ENCODE assay signal across 1 cellular context in the genomic region with DNA sequence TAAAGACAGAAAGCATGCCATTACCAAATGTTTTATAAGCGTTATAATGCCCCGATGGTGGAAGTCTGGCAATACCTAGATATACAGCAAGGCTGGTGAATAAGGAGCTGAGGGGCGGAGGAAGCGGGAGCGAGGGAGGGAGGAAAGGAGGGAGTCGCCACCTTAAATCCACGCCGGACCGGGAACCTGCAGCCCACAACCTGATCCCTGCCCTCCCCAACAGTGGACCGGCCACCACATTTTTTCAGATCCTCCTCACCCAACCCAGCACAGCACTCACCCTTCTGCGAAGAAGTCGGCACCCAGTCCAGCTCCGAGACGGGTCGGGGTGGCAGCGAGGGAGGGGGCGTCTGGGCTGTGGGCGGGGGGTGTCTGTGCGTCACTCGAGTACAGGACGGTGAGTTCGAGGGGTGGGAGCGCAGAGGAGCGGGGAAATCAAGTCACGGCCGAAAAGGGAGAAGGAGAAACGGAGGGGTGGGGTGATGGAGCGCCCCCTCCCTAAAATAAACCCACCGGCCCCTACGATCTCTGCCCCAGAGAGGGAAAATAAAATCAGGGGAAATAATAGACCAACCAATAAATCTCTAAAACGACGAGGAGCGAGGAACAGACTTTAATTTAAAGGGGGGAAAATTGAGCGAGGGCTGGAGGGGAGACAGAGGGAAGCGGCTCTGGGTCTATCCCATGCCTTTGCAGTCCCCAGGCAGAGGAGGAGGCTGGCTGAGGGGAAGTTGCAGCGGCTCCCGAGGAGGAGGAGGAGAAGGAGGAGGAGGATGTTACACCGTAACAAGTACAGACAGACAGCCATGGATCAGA.
TF ChIP-seq lines count a peak whose summit lies in the region.

No MANE protein-coding gene starts in this region.

TF ChIP-seq in K562, 482 proteins besides CTCF, POLR2A, EP300 and RAD21 (continued from another document and continues in another):
- TF ChIP-seq, protein P1, sequence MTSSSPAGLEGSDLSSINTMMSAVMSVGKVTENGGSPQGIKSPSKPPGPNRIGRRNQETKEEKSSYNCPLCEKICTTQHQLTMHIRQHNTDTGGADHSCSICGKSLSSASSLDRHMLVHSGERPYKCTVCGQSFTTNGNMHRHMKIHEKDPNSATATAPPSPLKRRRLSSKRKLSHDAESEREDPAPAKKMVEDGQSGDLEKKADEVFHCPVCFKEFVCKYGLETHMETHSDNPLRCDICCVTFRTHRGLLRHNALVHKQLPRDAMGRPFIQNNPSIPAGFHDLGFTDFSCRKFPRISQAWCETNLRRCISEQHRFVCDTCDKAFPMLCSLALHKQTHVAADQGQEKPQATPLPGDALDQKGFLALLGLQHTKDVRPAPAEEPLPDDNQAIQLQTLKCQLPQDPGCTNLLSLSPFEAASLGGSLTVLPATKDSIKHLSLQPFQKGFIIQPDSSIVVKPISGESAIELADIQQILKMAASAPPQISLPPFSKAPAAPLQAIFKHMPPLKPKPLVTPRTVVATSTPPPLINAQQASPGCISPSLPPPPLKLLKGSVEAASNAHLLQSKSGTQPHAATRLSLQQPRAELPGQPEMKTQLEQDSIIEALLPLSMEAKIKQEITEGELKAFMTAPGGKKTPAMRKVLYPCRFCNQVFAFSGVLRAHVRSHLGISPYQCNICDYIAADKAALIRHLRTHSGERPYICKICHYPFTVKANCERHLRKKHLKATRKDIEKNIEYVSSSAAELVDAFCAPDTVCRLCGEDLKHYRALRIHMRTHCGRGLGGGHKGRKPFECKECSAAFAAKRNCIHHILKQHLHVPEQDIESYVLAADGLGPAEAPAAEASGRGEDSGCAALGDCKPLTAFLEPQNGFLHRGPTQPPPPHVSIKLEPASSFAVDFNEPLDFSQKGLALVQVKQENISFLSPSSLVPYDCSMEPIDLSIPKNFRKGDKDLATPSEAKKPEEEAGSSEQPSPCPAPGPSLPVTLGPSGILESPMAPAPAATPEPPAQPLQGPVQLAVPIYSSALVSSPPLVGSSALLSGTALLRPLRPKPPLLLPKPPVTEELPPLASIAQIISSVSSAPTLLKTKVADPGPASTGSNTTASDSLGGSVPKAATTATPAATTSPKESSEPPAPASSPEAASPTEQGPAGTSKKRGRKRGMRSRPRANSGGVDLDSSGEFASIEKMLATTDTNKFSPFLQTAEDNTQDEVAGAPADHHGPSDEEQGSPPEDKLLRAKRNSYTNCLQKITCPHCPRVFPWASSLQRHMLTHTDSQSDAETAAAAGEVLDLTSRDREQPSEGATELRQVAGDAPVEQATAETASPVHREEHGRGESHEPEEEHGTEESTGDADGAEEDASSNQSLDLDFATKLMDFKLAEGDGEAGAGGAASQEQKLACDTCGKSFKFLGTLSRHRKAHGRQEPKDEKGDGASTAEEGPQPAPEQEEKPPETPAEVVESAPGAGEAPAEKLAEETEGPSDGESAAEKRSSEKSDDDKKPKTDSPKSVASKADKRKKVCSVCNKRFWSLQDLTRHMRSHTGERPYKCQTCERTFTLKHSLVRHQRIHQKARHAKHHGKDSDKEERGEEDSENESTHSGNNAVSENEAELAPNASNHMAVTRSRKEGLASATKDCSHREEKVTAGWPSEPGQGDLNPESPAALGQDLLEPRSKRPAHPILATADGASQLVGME (CRISPR knock-in tag; IDR thresholded peaks at IDR 0.05) = 0 out of 2 replicates have a peak, but pooled peaks have one; percentile 8
- peak; percentile 23; the same call in 1 of the 2 replicates for TF ChIP-seq TEAD4 (IDR thresholded peaks at IDR 0.05; ENCODE audit: low read length)
- TF ChIP-seq TEAD4 (CRISPR knock-in tag; IDR thresholded peaks at IDR 0.05; ENCODE audit: borderline replicate concordance) = no peak
- TF ChIP-seq, protein P2, sequence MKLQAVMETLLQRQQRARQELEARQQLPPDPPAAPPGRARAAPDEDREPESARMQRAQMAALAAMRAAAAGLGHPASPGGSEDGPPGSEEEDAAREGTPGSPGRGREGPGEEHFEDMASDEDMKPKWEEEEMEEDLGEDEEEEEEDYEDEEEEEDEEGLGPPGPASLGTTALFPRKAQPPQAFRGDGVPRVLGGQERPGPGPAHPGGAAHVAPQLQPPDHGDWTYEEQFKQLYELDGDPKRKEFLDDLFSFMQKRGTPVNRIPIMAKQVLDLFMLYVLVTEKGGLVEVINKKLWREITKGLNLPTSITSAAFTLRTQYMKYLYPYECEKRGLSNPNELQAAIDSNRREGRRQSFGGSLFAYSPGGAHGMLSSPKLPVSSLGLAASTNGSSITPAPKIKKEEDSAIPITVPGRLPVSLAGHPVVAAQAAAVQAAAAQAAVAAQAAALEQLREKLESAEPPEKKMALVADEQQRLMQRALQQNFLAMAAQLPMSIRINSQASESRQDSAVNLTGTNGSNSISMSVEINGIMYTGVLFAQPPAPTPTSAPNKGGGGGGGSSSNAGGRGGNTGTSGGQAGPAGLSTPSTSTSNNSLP (IDR thresholded peaks at IDR 0.05; ENCODE audit: borderline replicate concordance, low read depth, low read length) = no peak
- no peak for TF ChIP-seq TBP (optimal IDR thresholded peaks at IDR 0.05; ENCODE audit: low read depth, low read length)
- no peak for TF ChIP-seq SNIP1 (IDR thresholded peaks at IDR 0.05; ENCODE audit: low read depth)
- peak; percentile 63; the same call in 1 of the 2 replicates for TF ChIP-seq BRD4 (IDR thresholded peaks at IDR 0.05)
- peak; percentile 55 for TF ChIP-seq RBBP5 (IDR thresholded peaks at IDR 0.05; ENCODE audit: borderline replicate concordance, insufficient read depth, low read length, poor library complexity, severe bottlenecking)
- TF ChIP-seq TAF9B (IDR thresholded peaks at IDR 0.05; ENCODE audit: partially characterized antibody) = peak; percentile 45
- TF ChIP-seq RAD51 (IDR thresholded peaks at IDR 0.05; ENCODE audit: borderline replicate concordance, low read depth) = no peak
- TF ChIP-seq HMG20B (CRISPR knock-in tag; IDR thresholded peaks at IDR 0.05) = no peak
- TF ChIP-seq BMI1 (IDR thresholded peaks at IDR 0.05; ENCODE audit: low read length) = no peak
- TF ChIP-seq NUFIP1 (IDR thresholded peaks at IDR 0.05; ENCODE audit: partially characterized antibody) = no peak
- TF ChIP-seq, protein P3, sequence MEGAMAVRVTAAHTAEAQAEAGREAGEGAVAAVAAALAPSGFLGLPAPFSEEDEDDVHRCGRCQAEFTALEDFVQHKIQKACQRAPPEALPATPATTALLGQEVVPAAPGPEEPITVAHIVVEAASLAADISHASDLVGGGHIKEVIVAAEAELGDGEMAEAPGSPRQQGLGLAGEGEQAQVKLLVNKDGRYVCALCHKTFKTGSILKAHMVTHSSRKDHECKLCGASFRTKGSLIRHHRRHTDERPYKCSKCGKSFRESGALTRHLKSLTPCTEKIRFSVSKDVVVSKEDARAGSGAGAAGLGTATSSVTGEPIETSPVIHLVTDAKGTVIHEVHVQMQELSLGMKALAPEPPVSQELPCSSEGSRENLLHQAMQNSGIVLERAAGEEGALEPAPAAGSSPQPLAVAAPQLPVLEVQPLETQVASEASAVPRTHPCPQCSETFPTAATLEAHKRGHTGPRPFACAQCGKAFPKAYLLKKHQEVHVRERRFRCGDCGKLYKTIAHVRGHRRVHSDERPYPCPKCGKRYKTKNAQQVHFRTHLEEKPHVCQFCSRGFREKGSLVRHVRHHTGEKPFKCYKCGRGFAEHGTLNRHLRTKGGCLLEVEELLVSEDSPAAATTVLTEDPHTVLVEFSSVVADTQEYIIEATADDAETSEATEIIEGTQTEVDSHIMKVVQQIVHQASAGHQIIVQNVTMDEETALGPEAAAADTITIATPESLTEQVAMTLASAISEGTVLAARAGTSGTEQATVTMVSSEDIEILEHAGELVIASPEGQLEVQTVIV (CRISPR knock-in tag; IDR thresholded peaks at IDR 0.05; ENCODE audit: borderline replicate concordance) = no peak
- TF ChIP-seq SMC3 (conservative IDR thresholded peaks at IDR 0.05; ENCODE audit: insufficient read depth, low read depth, low read length) = 0 out of 2 replicates have a peak, but pooled peaks have one; percentile 12
- TF ChIP-seq PHF8 (IDR thresholded peaks at IDR 0.05; ENCODE audit: borderline replicate concordance, low read length) = peak; percentile 67; the same call in 1 of the 2 replicates
- peak; percentile 53; the same call in 1 of the 2 replicates for TF ChIP-seq SMARCE1 (IDR thresholded peaks at IDR 0.05)
- TF ChIP-seq, protein P4, sequence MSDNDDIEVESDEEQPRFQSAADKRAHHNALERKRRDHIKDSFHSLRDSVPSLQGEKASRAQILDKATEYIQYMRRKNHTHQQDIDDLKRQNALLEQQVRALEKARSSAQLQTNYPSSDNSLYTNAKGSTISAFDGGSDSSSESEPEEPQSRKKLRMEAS (CRISPR knock-in tag; IDR thresholded peaks at IDR 0.05) = peak; percentile 63; the same call in 1 of the 2 replicates
- TF ChIP-seq TOE1 (IDR thresholded peaks at IDR 0.05; ENCODE audit: borderline replicate concordance) = 0 out of 2 replicates have a peak, but pooled peaks have one; percentile 34
- TF ChIP-seq TOE1 (CRISPR knock-in tag; IDR thresholded peaks at IDR 0.05; ENCODE audit: borderline replicate concordance, low read depth) = no peak
- TF ChIP-seq RBM22 (IDR thresholded peaks at IDR 0.05; ENCODE audit: low read depth, low read length, poor library complexity, severe bottlenecking) = no peak
- TF ChIP-seq SUPT5H (IDR thresholded peaks at IDR 0.05) = peak; percentile 83
- no peak for TF ChIP-seq ZFPM2 (CRISPR knock-in tag; IDR thresholded peaks at IDR 0.05)
- peak; percentile 52; the same call in 1 of the 2 replicates for TF ChIP-seq ERF (CRISPR knock-in tag; IDR thresholded peaks at IDR 0.05)
- no peak for TF ChIP-seq STAT5A (IDR thresholded peaks at IDR 0.05; ENCODE audit: borderline replicate concordance, low read length)
- TF ChIP-seq KHSRP (IDR thresholded peaks at IDR 0.05) = no peak
- TF ChIP-seq DPF2 (IDR thresholded peaks at IDR 0.05) = peak; percentile 53; the same call in 1 of the 2 replicates
- TF ChIP-seq HLTF (IDR thresholded peaks at IDR 0.05) = peak; percentile 30; the same call in 1 of the 2 replicates
- TF ChIP-seq CEBPG (CRISPR knock-in tag; IDR thresholded peaks at IDR 0.05) = no peak
- no peak for TF ChIP-seq CEBPG (tag; conservative IDR thresholded peaks at IDR 0.05 in 1 of 2, IDR thresholded peaks at IDR 0.05 in 1 of 2)
- no peak for TF ChIP-seq ZBED1 (IDR thresholded peaks at IDR 0.05)
- TF ChIP-seq, protein P5, sequence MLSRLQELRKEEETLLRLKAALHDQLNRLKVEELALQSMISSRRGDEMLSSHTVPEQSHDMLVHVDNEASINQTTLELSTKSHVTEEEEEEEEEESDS (CRISPR knock-in tag; IDR thresholded peaks at IDR 0.05) = no peak
- TF ChIP-seq CXXC5 (CRISPR knock-in tag; IDR thresholded peaks at IDR 0.05) = peak; percentile 37
- TF ChIP-seq SMARCC2 (IDR thresholded peaks at IDR 0.05; ENCODE audit: low read depth) = peak; percentile 24; the same call in 1 of the 2 replicates
- peak; percentile 82; the same call in 1 of the 2 replicates for TF ChIP-seq SMAD4 (CRISPR knock-in tag; conservative IDR thresholded peaks at IDR 0.05)
- no peak for TF ChIP-seq NR2C1 (IDR thresholded peaks at IDR 0.05)
- no peak for TF ChIP-seq NR2C1 (tag; IDR thresholded peaks at IDR 0.05)
- TF ChIP-seq SOX6 (IDR thresholded peaks at IDR 0.05) = peak; percentile 59; the same call in 1 of the 2 replicates
- no peak for TF ChIP-seq TEAD2 (tag; IDR thresholded peaks at IDR 0.05)
- TF ChIP-seq RBM34 (IDR thresholded peaks at IDR 0.05; ENCODE audit: borderline replicate concordance, insufficient read depth, low read length) = no peak
- TF ChIP-seq ZC3H4 (CRISPR knock-in tag; IDR thresholded peaks at IDR 0.05; ENCODE audit: borderline replicate concordance) = peak; percentile 79; the same call in 1 of the 2 replicates
- TF ChIP-seq, protein P6, sequence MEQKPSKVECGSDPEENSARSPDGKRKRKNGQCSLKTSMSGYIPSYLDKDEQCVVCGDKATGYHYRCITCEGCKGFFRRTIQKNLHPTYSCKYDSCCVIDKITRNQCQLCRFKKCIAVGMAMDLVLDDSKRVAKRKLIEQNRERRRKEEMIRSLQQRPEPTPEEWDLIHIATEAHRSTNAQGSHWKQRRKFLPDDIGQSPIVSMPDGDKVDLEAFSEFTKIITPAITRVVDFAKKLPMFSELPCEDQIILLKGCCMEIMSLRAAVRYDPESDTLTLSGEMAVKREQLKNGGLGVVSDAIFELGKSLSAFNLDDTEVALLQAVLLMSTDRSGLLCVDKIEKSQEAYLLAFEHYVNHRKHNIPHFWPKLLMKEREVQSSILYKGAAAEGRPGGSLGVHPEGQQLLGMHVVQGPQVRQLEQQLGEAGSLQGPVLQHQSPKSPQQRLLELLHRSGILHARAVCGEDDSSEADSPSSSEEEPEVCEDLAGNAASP (IDR thresholded peaks at IDR 0.05) = no peak
- TF ChIP-seq CHD1 (IDR thresholded peaks at IDR 0.05; ENCODE audit: low read length) = peak; percentile 60
- peak; percentile 40 for TF ChIP-seq ATF7 (IDR thresholded peaks at IDR 0.05)
- TF ChIP-seq, protein P7, sequence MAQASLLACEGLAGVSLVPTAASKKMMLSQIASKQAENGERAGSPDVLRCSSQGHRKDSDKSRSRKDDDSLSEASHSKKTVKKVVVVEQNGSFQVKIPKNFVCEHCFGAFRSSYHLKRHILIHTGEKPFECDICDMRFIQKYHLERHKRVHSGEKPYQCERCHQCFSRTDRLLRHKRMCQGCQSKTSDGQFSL (CRISPR knock-in tag; IDR thresholded peaks at IDR 0.05) = no peak
- TF ChIP-seq, protein P7 (tag; IDR thresholded peaks at IDR 0.05) = 0 out of 4 replicates have a peak, but pooled peaks of 1 of the 2 experiments have one; percentile 50
- no peak for TF ChIP-seq KAT2B (IDR thresholded peaks at IDR 0.05; ENCODE audit: low read depth, low read length)
- TF ChIP-seq SRSF1 (IDR thresholded peaks at IDR 0.05; ENCODE audit: low read depth, low read length) = no peak
- TF ChIP-seq, protein P8, sequence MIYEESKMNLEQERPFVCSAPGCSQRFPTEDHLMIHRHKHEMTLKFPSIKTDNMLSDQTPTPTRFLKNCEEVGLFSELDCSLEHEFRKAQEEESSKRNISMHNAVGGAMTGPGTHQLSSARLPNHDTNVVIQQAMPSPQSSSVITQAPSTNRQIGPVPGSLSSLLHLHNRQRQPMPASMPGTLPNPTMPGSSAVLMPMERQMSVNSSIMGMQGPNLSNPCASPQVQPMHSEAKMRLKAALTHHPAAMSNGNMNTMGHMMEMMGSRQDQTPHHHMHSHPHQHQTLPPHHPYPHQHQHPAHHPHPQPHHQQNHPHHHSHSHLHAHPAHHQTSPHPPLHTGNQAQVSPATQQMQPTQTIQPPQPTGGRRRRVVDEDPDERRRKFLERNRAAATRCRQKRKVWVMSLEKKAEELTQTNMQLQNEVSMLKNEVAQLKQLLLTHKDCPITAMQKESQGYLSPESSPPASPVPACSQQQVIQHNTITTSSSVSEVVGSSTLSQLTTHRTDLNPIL (CRISPR knock-in tag; IDR thresholded peaks at IDR 0.05) = no peak
- TF ChIP-seq EHMT2 (IDR thresholded peaks at IDR 0.05) = no peak
- TF ChIP-seq, protein P9, sequence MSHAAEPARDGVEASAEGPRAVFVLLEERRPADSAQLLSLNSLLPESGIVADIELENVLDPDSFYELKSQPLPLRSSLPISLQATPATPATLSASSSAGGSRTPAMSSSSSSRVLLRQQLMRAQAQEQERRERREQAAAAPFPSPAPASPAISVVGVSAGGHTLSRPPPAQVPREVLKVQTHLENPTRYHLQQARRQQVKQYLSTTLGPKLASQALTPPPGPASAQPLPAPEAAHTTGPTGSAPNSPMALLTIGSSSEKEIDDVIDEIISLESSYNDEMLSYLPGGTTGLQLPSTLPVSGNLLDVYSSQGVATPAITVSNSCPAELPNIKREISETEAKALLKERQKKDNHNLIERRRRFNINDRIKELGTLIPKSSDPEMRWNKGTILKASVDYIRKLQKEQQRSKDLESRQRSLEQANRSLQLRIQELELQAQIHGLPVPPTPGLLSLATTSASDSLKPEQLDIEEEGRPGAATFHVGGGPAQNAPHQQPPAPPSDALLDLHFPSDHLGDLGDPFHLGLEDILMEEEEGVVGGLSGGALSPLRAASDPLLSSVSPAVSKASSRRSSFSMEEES (CRISPR knock-in tag; IDR thresholded peaks at IDR 0.05) = no peak
